ENCODE assay signal across 2 cellular contexts in the genomic region with DNA sequence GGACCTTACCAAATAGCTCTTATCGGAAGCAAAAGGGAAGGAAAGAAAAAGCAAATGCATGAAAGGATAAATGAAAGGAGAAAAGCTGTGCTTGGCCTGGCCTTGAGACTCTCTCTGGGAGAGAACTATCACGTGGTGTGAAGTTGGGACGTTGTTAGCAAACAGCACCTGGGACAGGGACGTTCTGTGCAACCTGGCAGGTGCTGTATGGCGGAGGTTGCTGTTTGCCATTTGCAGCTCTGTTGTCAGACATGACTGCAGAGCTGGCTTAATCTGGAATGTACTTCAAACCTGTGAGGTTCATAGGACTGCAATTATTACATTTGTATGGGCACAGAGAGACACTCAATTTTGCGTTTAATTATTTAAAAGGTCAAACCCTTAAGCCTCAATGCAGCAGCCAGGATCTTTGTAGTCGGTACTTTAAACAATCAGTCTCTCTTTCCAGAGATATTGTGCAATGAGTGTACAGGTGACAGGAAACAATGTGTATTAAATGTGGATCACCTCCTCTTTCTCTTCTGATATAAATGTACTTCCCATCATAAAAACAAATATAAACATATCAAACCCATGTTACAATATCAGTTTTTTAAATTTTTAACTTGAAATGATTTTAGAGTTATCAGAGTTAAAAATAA.
A peak's percentile ranks its signal among the peaks of the same experiment; 100 is the strongest.
TF ChIP-seq lines count a peak whose summit lies in the region.

No MANE protein-coding gene starts in this region.

TF ChIP-seq in HCT116, 20 proteins besides CTCF, POLR2A, EP300 and RAD21:
- no peak for TF ChIP-seq SIN3A (IDR thresholded peaks at IDR 0.05; ENCODE audit: low read depth)
- TF ChIP-seq, protein P1, sequence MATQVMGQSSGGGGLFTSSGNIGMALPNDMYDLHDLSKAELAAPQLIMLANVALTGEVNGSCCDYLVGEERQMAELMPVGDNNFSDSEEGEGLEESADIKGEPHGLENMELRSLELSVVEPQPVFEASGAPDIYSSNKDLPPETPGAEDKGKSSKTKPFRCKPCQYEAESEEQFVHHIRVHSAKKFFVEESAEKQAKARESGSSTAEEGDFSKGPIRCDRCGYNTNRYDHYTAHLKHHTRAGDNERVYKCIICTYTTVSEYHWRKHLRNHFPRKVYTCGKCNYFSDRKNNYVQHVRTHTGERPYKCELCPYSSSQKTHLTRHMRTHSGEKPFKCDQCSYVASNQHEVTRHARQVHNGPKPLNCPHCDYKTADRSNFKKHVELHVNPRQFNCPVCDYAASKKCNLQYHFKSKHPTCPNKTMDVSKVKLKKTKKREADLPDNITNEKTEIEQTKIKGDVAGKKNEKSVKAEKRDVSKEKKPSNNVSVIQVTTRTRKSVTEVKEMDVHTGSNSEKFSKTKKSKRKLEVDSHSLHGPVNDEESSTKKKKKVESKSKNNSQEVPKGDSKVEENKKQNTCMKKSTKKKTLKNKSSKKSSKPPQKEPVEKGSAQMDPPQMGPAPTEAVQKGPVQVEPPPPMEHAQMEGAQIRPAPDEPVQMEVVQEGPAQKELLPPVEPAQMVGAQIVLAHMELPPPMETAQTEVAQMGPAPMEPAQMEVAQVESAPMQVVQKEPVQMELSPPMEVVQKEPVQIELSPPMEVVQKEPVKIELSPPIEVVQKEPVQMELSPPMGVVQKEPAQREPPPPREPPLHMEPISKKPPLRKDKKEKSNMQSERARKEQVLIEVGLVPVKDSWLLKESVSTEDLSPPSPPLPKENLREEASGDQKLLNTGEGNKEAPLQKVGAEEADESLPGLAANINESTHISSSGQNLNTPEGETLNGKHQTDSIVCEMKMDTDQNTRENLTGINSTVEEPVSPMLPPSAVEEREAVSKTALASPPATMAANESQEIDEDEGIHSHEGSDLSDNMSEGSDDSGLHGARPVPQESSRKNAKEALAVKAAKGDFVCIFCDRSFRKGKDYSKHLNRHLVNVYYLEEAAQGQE (IDR thresholded peaks at IDR 0.05; ENCODE audit: low read depth) = 0 out of 2 replicates have a peak, but pooled peaks have one; percentile 10
- TF ChIP-seq EZH2phosphoT487 (IDR thresholded peaks at IDR 0.05; ENCODE audit: borderline replicate concordance) = no peak
- peak; percentile 71 for TF ChIP-seq CEBPB (IDR thresholded peaks at IDR 0.05; ENCODE audit: low read depth)
- TF ChIP-seq ZNF274 (IDR thresholded peaks at IDR 0.05; ENCODE audit: low read depth, low read length) = no peak
- no peak for TF ChIP-seq SRF (IDR thresholded peaks at IDR 0.05; ENCODE audit: low read depth)
- TF ChIP-seq EZH2 (IDR thresholded peaks at IDR 0.05) = no peak
TF ChIP-seq in HCT116: peak in this region for 2.

TF ChIP-seq in K562, 482 proteins besides CTCF, POLR2A, EP300 and RAD21:
- no peak for TF ChIP-seq CEBPG (CRISPR knock-in tag; IDR thresholded peaks at IDR 0.05)
- TF ChIP-seq CEBPG (tag; conservative IDR thresholded peaks at IDR 0.05 in 1 of 2, IDR thresholded peaks at IDR 0.05 in 1 of 2) = peak in 1 of 2 experiments; percentile 45; a peak in 1 of 4 replicates
- no peak for TF ChIP-seq ZNF695 (CRISPR knock-in tag; IDR thresholded peaks at IDR 0.05)
- TF ChIP-seq, protein P2, sequence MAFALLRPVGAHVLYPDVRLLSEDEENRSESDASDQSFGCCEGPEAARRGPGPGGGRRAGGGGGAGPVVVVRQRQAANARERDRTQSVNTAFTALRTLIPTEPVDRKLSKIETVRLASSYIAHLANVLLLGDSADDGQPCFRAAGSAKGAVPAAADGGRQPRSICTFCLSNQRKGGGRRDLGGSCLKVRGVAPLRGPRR (CRISPR knock-in tag; IDR thresholded peaks at IDR 0.05) = no peak
- no peak for TF ChIP-seq BCL6 (CRISPR knock-in tag; IDR thresholded peaks at IDR 0.05)
- TF ChIP-seq TBL1XR1 (IDR thresholded peaks at IDR 0.05; ENCODE audit: low read length in 2 of 2) = no peak
- TF ChIP-seq CEBPB (tag; IDR thresholded peaks at IDR 0.05) = peak; percentile 45; the same call in 1 of the 2 replicates
- TF ChIP-seq ZNF583 (CRISPR knock-in tag; IDR thresholded peaks at IDR 0.05) = no peak
- TF ChIP-seq HSF4 (CRISPR knock-in tag; IDR thresholded peaks at IDR 0.05; ENCODE audit: borderline replicate concordance) = no peak
- TF ChIP-seq, protein P3, sequence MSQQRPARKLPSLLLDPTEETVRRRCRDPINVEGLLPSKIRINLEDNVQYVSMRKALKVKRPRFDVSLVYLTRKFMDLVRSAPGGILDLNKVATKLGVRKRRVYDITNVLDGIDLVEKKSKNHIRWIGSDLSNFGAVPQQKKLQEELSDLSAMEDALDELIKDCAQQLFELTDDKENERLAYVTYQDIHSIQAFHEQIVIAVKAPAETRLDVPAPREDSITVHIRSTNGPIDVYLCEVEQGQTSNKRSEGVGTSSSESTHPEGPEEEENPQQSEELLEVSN (IDR thresholded peaks at IDR 0.05; ENCODE audit: borderline replicate concordance in 1 of 2, extremely low read depth in 1 of 2, insufficient read depth in 1 of 2, insufficient read length in 1 of 2, low read depth in 1 of 2, low read length in 1 of 2, poor library complexity in 1 of 2, severe bottlenecking in 1 of 2) = no peak
